8 cellular contexts compared by ENCODE assay signal in the genomic region with DNA sequence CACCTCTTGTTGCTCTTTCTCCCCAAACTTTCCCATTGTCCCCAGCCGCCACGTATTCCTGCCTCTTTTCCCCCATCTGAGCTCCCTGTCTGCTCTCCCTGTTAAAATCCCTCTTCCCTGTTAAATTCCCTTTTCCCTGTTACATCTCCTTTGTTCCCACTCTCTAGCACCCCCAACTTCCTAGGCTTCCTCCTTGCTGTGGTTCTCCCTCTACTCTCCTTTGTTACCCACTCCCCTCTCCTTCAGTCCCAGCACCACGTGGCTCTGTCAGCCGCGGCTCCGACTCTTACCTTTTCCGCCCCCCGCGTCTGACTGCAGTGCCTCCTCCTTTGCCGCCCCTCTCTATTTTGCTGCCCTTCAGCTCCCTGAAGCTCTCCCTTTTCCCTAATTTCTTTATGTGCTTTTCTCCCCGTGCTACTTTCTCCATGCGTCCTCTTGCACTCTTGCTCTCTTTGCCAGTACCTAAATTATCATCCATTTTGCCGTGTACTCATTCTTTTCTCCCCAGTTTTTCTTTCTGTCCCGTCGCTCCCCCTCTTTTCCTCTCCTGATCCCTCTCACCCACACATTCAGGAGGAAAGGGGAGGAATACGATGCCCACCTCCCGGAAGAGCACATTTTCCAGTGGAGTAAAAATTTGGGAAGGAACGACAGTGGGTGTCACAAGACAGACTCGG. TPM values are rescaled to one million over a fixed set of nuclear protein-coding genes. Genes with fewer than 3 reads are reported as not detected.
DNase-seq lines count a peak whose midpoint lies in the region; ATAC-seq and TF ChIP-seq lines count a peak whose summit lies in the region.

No MANE protein-coding gene starts in this region.

- intact Hi-C loops in right lobe of liver (cut with DNase I), result loop anchor here in 1 of 2 donors (5.0 kb wide), 1 partner anchor 99 kb away; no protein-coding TSS in a partner anchor

- peaks cover 16% of the 10 kb centered on the region for H3K9me3 ChIP-seq in SK-N-MC (ENCODE audit: low read depth, low read length)
- peaks cover 0 to 15% (median 8%) of the 10 kb centered on the region in 4 donors for H3K9me3 ChIP-seq in right lobe of liver

- H3K27me3 Mint-ChIP-seq in chondrocyte (ENCODE audit: low read depth), result no peaks in the 10 kb centered on the region

- peaks cover 20% of the 10 kb centered on the region for H3K4me1 Mint-ChIP-seq in chondrocyte (ENCODE audit: low read depth)

- 1% methylated on average over 18 of the region's 19 CpGs for WGBS in right lobe of liver (ENCODE audit: insufficient coverage, low coverage, low lambda C conversion rate, missing lambda C conversion rate)

- peaks cover 31% of the 10 kb centered on the region for H3K36me3 Mint-ChIP-seq in chondrocyte (ENCODE audit: low read depth)

- H3K27ac ChIP-seq in SK-N-MC (peak overlapping the region; percentile 97), right lobe of liver (peak overlapping the region; percentile 14 to 84 (median 82))

- peaks cover 0 to 10% (median 7%) of the 10 kb centered on the region in 4 donors for H3K4me1 ChIP-seq in right lobe of liver

- DNase-seq in DMS79 (lab: John Stamatoyannopoulos, UW), result peak; percentile 59
- peak; percentile 21 for DNase-seq in Jurkat, Clone E6-1 (ENCODE audit: low read depth, low spot score)
- no peak for DNase-seq in SK-N-MC (ENCODE audit: low read depth, low spot score)
- no peak for DNase-seq in chondrocyte (ENCODE audit: low spot score)
- DNase-seq in right lobe of liver, result peak; percentile 39 to 54 (median 47)
- DNase-seq in stimulated activated CD8-positive, alpha-beta memory T cell treated with anti-CD3 and anti-CD28 coated beads, Interleukin-2, amount 100 ng/mL, for 48 hours (ENCODE audit: low read depth in 2 of 2), result peak; percentile 4 to 13

- H3K27ac Mint-ChIP-seq in chondrocyte (ENCODE audit: unreplicated experiment), result peak overlapping the region; percentile 98

- TF ChIP-seq POLR2A in right lobe of liver (IDR thresholded peaks at IDR 0.05), result no peak

- H3K36me3 ChIP-seq in SK-N-MC (ENCODE audit: insufficient read depth, low read length) (peaks cover 23% of the 10 kb centered on the region), right lobe of liver (peaks cover 0 to 3% (median 0%) of the 10 kb centered on the region in 4 donors)

- H3K9me3 Mint-ChIP-seq in chondrocyte (ENCODE audit: low read depth), result peaks cover 36% of the 10 kb centered on the region

- peak overlapping the region; percentile 98 for H3K9ac ChIP-seq in SK-N-MC (ENCODE audit: insufficient read length)

- H3K4me3 ChIP-seq in Jurkat, Clone E6-1 (ENCODE audit: low read length), result peak overlapping the region; percentile 99
- H3K4me3 ChIP-seq in SK-N-MC, result peak overlapping the region; percentile 96
- peak overlapping the region; percentile 79 to 96 (median 83) for H3K4me3 ChIP-seq in right lobe of liver

- no peak for TF ChIP-seq CTCF in chondrocyte (IDR thresholded peaks at IDR 0.05)
- TF ChIP-seq CTCF in right lobe of liver (IDR thresholded peaks at IDR 0.05), result no peak

- ATAC-seq in right lobe of liver (peak in 1 of 4 donors; percentile 18), HG02938 (IDR thresholded peaks at IDR 0.05; ENCODE audit: unreplicated experiment) (no peak), GM18498 (IDR thresholded peaks at IDR 0.05; ENCODE audit: unreplicated experiment) (no peak)

- no peaks in the 10 kb centered on the region for H3K27me3 ChIP-seq in right lobe of liver

- H3K4me3 Mint-ChIP-seq in chondrocyte (ENCODE audit: unreplicated experiment), result peak overlapping the region; percentile 99

RNA-seq across cellular contexts. Expression of gene ZNF616, which starts 1.0 kb away (rescaled TPM):
- 4.0 TPM for polyA plus RNA-seq in Jurkat, Clone E6-1 (2012; ENCODE audit: insufficient read depth, insufficient read length)
- total RNA-seq in chondrocyte, result 12.8 to 18.6 TPM (median 13.6 TPM) in 3 replicates
- total RNA-seq in right lobe of liver, result 1 to 10 TPM; 1.9 to 6.2 (median 4.2) TPM

RNA-seq across cellular contexts. Expression of gene ZNF836, which starts 32.7 kb away (rescaled TPM):
- not detected for polyA plus RNA-seq in Jurkat, Clone E6-1 (2012; ENCODE audit: insufficient read depth, insufficient read length)
- total RNA-seq in chondrocyte, result 14.5 to 18.1 TPM (median 14.7 TPM) in 3 replicates
- 1 to 10 TPM; 1.5 to 3.7 (median 2.8) TPM for total RNA-seq in right lobe of liver

RNA-seq across cellular contexts. Expression of gene ZNF841, which starts 43.2 kb away (rescaled TPM):
- polyA plus RNA-seq in Jurkat, Clone E6-1 (2012; ENCODE audit: insufficient read depth, insufficient read length), result not detected
- 24.3 to 46.8 TPM (median 26.4 TPM) in 3 replicates for total RNA-seq in chondrocyte
- total RNA-seq in right lobe of liver, result 1 to 10 TPM; 2.8 to 8.7 (median 5.8) TPM

RNA-seq across cellular contexts. Expression of gene PPP2R1A, which starts 51.1 kb away (rescaled TPM):
- polyA plus RNA-seq in Jurkat, Clone E6-1 (2012; ENCODE audit: insufficient read depth, insufficient read length), result 291 TPM
- total RNA-seq in chondrocyte (210 to 236 TPM (median 228 TPM) in 3 replicates), right lobe of liver (10 to 100 TPM; 59.4 to 93.0 (median 82.4) TPM)

Comparison
In these comparisons a context has a peak if more than half of its experiments do, and no peak if none do; other contexts are left out.
1. DNase-seq: peak in DMS79 (single experiment), Jurkat, Clone E6-1 (single experiment), right lobe of liver (3 of 3) and stimulated activated CD8-positive, alpha-beta memory T cell treated with anti-CD3 and anti-CD28 coated beads, Interleukin-2, amount 100 ng/mL, for 48 hours (2 of 2); none in SK-N-MC (single experiment) and chondrocyte (single experiment).
2. Peak in every context shown above with its lines, with median percentiles within 50 percentile points of each other: H3K4me3 ChIP-seq.